In genomic region chr7:139663608-139664177, GRCh38 we compare ENCODE assay signal across 14 cellular contexts.
"Had no signal": no experiment of that assay in that cellular context is flagged by ENCODE, and none has a peak within 500 bp of the region (broad histone marks: within the 10 kb centered on the region; RNA-seq: fewer than 3 reads in every experiment).

No MANE protein-coding gene starts in this region.

- H3K9me3 Mint-ChIP-seq: activated CD4-positive, alpha-beta memory T cell treated with anti-CD3 and anti-CD28 coated beads, Interleukin-2, amount 10 ng/mL, durations not matched to agents 7 days and 5 days; activated naive CD4-positive, alpha-beta T cell treated with anti-CD3 and anti-CD28 coated beads for 36 hours; endodermal cell; naive thymus-derived CD8-positive, alpha-beta T cell; T-cell had no signal

- H3K27ac Mint-ChIP-seq: activated CD4-positive, alpha-beta memory T cell treated with anti-CD3 and anti-CD28 coated beads, Interleukin-2, amount 10 ng/mL, durations not matched to agents 7 days and 5 days; activated CD4-positive, alpha-beta T cell treated with anti-CD3 and anti-CD28 coated beads for 36 hours; activated naive CD4-positive, alpha-beta T cell treated with anti-CD3 and anti-CD28 coated beads for 36 hours; endodermal cell had no signal

- H3K27me3 Mint-ChIP-seq: activated CD4-positive, alpha-beta memory T cell treated with anti-CD3 and anti-CD28 coated beads, Interleukin-2, amount 10 ng/mL, durations not matched to agents 7 days and 5 days; activated CD4-positive, alpha-beta T cell treated with anti-CD3 and anti-CD28 coated beads for 36 hours; naive thymus-derived CD8-positive, alpha-beta T cell; T-cell had no signal

- H3K4me3 Mint-ChIP-seq: activated CD4-positive, alpha-beta memory T cell treated with anti-CD3 and anti-CD28 coated beads, Interleukin-2, amount 10 ng/mL, durations not matched to agents 7 days and 5 days; activated CD4-positive, alpha-beta T cell treated with anti-CD3 and anti-CD28 coated beads for 36 hours; activated naive CD4-positive, alpha-beta T cell treated with anti-CD3 and anti-CD28 coated beads for 36 hours; endodermal cell; T-cell had no signal

- H3K4me3 ChIP-seq: mucosa of descending colon, SK-N-MC had no signal

- H3K9me3 ChIP-seq: mucosa of descending colon had no signal

- DNase-seq: activated CD4-positive, alpha-beta memory T cell treated with anti-CD3 and anti-CD28 coated beads, Interleukin-2, amount 10 ng/mL, durations not matched to agents 7 days and 5 days; activated CD4-positive, alpha-beta T cell treated with anti-CD3 and anti-CD28 coated beads for 36 hours; activated naive CD4-positive, alpha-beta T cell treated with anti-CD3 and anti-CD28 coated beads for 36 hours; central memory CD4-positive, alpha-beta T cell; endodermal cell; erythroblast; mucosa of descending colon; naive thymus-derived CD8-positive, alpha-beta T cell; stimulated activated CD4-positive, alpha-beta T cell treated with anti-CD3 and anti-CD28 coated beads, Interleukin-4, amount 100 ng/mL, for 1 hour; stimulated activated CD8-positive, alpha-beta memory T cell treated with anti-CD3 and anti-CD28 coated beads, Interleukin-4, amount 100 ng/mL, for 48 hours; T-cell; trophoblast cell; WERI-Rb-1 had no signal

- H3K27ac ChIP-seq: SK-N-MC, WERI-Rb-1 had no signal

- ATAC-seq: activated CD4-positive, alpha-beta T cell treated with anti-CD3 and anti-CD28 coated beads for 36 hours; mucosa of descending colon; naive thymus-derived CD8-positive, alpha-beta T cell; T-cell had no signal
